8 cellular contexts compared by ENCODE assay signal in genomic region chr16:29809850-29810698, GRCh38. TPM values are rescaled to one million over a fixed set of nuclear protein-coding genes. Genes with fewer than 3 reads are reported as not detected.
DNase-seq lines count a peak whose midpoint lies in the region; ATAC-seq, FAIRE-seq and TF ChIP-seq lines count a peak whose summit lies in the region.

No MANE protein-coding gene starts in this region.

- CTCF ChIA-PET in MCF 10A (lab: Yijun Ruan, JAX) (no interaction called here), mammary epithelial cell (lab: Charles Lee; ENCODE audit: low non-redundant PET) (no interaction called here)
- CTCF ChIA-PET in activated CD4-positive, alpha-beta memory T cell treated with anti-CD3 and anti-CD28 coated beads for 36 hours (lab: Charles Lee): interaction anchor here (0.6 kb wide), 1 partner anchor 25 kb away, joined by 4 read pairs; no protein-coding TSS in a partner anchor

- no peak for ATAC-seq in stimulated activated memory B cell treated with anti-CD40 and anti-IgM and Interleukin-4, amounts not matched to agents 10 μg/mL and 1 μg/mL and 100 μg/mL, for 72 hours

- in situ Hi-C loops in mammary epithelial cell (cut with MboI; ENCODE audit: low sequenced_read_pairs in 2 of 2): loop anchor here in 1 of 2 donors (25.0 kb wide), 1 partner anchor 202 kb away; the partner anchor contains the start of genes C16orf92 and DOC2A

- H3K9me3 ChIP-seq in mammary epithelial cell (replicated peaks; ENCODE audit: insufficient read depth, low read length): no peaks in the 10 kb centered on the region

- no peaks in the 10 kb centered on the region for H4K20me1 ChIP-seq in mammary epithelial cell (ENCODE audit: insufficient read depth, low read length)

- no TSS peak for BruUV-seq in MCF 10A (replicated peaks; lab: Mats Ljungman, UMichigan)
- no TSS peak for BruUV-seq in mammary epithelial cell (replicated peaks; lab: Mats Ljungman, UMichigan)

- no peaks in the 10 kb centered on the region for H3K27me3 ChIP-seq in mammary epithelial cell (ENCODE audit: insufficient read depth, low read length)

- H3K79me2 ChIP-seq in mammary epithelial cell (ENCODE audit: insufficient read depth, low read length): peaks cover 32% of the 10 kb centered on the region

- intact Hi-C loops in MCF 10A (cut with micrococcal nuclease) (loop anchor here (5.0 kb wide), 1 partner anchor 212 kb away; the partner anchor contains the start of gene C16orf92), mammary epithelial cell (cut with micrococcal nuclease) (loop anchor here (5.0 kb wide), 1 partner anchor 187 kb away; the partner anchor contains the start of genes HIRIP3 and INO80E)
- intact Hi-C loops in activated CD4-positive, alpha-beta memory T cell treated with anti-CD3 and anti-CD28 coated beads for 36 hours (cut with micrococcal nuclease): loop anchor here (1.0 to 5.0 kb wide), 5 partner anchors 15 to 887 kb away; partner anchors contain the start of genes ALDOA, HIRIP3, INO80E and SRCAP

- H3K27me3 Mint-ChIP-seq in MCF 10A (ENCODE audit: insufficient read depth, unreplicated experiment): no peaks in the 10 kb centered on the region
- no peaks in the 10 kb centered on the region for H3K27me3 Mint-ChIP-seq in activated CD4-positive, alpha-beta memory T cell treated with anti-CD3 and anti-CD28 coated beads for 36 hours
- no peaks in the 10 kb centered on the region for H3K27me3 Mint-ChIP-seq in stimulated activated memory B cell treated with anti-CD40 and anti-IgM and Interleukin-4, amounts not matched to agents 10 μg/mL and 1 μg/mL and 100 μg/mL, for 72 hours

- DNase-seq in MCF 10A (ENCODE audit: unreplicated experiment) (no peak), mammary epithelial cell (no peak), fibroblast of the aortic adventitia (ENCODE audit: low read depth) (peak; percentile 15), germinal center (ENCODE audit: low spot score) (no peak), RCC 7860 (ENCODE audit: low spot score) (no peak), hippocampal formation (lab: John Stamatoyannopoulos, UW) (no peak)
- DNase-seq in activated CD4-positive, alpha-beta memory T cell treated with anti-CD3 and anti-CD28 coated beads for 36 hours: peak; percentile 58

- H3K4me3 Mint-ChIP-seq in MCF 10A (ENCODE audit: unreplicated experiment): peak overlapping the region; percentile 69
- H3K4me3 Mint-ChIP-seq in activated CD4-positive, alpha-beta memory T cell treated with anti-CD3 and anti-CD28 coated beads for 36 hours: peak overlapping the region; percentile 79
- H3K4me3 Mint-ChIP-seq in stimulated activated memory B cell treated with anti-CD40 and anti-IgM and Interleukin-4, amounts not matched to agents 10 μg/mL and 1 μg/mL and 100 μg/mL, for 72 hours: peak overlapping the region; percentile 79

- H3K36me3 ChIP-seq in mammary epithelial cell (ENCODE audit: insufficient read depth, low read length): peaks cover 7% of the 10 kb centered on the region

- no peak overlapping the region for H3K9ac ChIP-seq in mammary epithelial cell (ENCODE audit: insufficient read depth, low read length)

- H2AFZ ChIP-seq in mammary epithelial cell (ENCODE audit: low read depth, low read length): no peak overlapping the region

- peaks cover 39% of the 10 kb centered on the region for H3K4me1 ChIP-seq in mammary epithelial cell (ENCODE audit: insufficient read depth, low read length)

- WGBS in mammary epithelial cell (ENCODE audit: low coverage, missing lambda C conversion rate): 73% methylated on average over 10 of the region's 23 CpGs

- H3K4me1 Mint-ChIP-seq in MCF 10A (ENCODE audit: insufficient read depth, unreplicated experiment): peaks cover 30% of the 10 kb centered on the region
- peaks cover 40% of the 10 kb centered on the region for H3K4me1 Mint-ChIP-seq in activated CD4-positive, alpha-beta memory T cell treated with anti-CD3 and anti-CD28 coated beads for 36 hours (ENCODE audit: low read depth)
- H3K4me1 Mint-ChIP-seq in stimulated activated memory B cell treated with anti-CD40 and anti-IgM and Interleukin-4, amounts not matched to agents 10 μg/mL and 1 μg/mL and 100 μg/mL, for 72 hours: peaks cover 66% of the 10 kb centered on the region

- H3K4me2 ChIP-seq in mammary epithelial cell (ENCODE audit: insufficient read depth, low read depth, low read length): no peak overlapping the region

- no peak for TF ChIP-seq CTCF in MCF 10A (IDR thresholded peaks at IDR 0.05; ENCODE audit: unreplicated experiment)
- TF ChIP-seq CTCF in mammary epithelial cell (conservative IDR thresholded peaks at IDR 0.05 in 1 of 2, IDR thresholded peaks at IDR 0.05 in 1 of 2; ENCODE audit: extremely low read depth in 1 of 2, insufficient read depth in 1 of 2, low read depth in 1 of 2, low read length in 2 of 2): no peak
- TF ChIP-seq CTCF in fibroblast of the aortic adventitia (IDR thresholded peaks at IDR 0.05; ENCODE audit: insufficient read depth, low read length): no peak

- POLR2A ChIA-PET in MCF 10A (lab: Yijun Ruan, JAX): interaction anchor here (0.6 to 2.0 kb wide), 5 partner anchors 11 to 983 kb away, joined by 3 to 16 read pairs (median 6); partner anchors contain the start of genes KCTD13, KIF22 and MVP
- POLR2A ChIA-PET in activated CD4-positive, alpha-beta memory T cell treated with anti-CD3 and anti-CD28 coated beads for 36 hours (lab: Charles Lee): interaction anchor here (5.4 kb wide), 1 partner anchor 9 kb away, joined by 84 read pairs; the partner anchor contains the start of genes MVP and PAGR1

- H3K27ac Mint-ChIP-seq in MCF 10A (ENCODE audit: low read depth, unreplicated experiment): no peak overlapping the region
- peak overlapping the region; percentile 80 for H3K27ac Mint-ChIP-seq in activated CD4-positive, alpha-beta memory T cell treated with anti-CD3 and anti-CD28 coated beads for 36 hours
- peak overlapping the region; percentile 42 for H3K27ac Mint-ChIP-seq in stimulated activated memory B cell treated with anti-CD40 and anti-IgM and Interleukin-4, amounts not matched to agents 10 μg/mL and 1 μg/mL and 100 μg/mL, for 72 hours

- H3K36me3 Mint-ChIP-seq in MCF 10A (ENCODE audit: insufficient read depth, unreplicated experiment): peaks cover 42% of the 10 kb centered on the region
- H3K36me3 Mint-ChIP-seq in activated CD4-positive, alpha-beta memory T cell treated with anti-CD3 and anti-CD28 coated beads for 36 hours: peaks cover 35% of the 10 kb centered on the region
- H3K36me3 Mint-ChIP-seq in stimulated activated memory B cell treated with anti-CD40 and anti-IgM and Interleukin-4, amounts not matched to agents 10 μg/mL and 1 μg/mL and 100 μg/mL, for 72 hours: peaks cover 37% of the 10 kb centered on the region

- H3K4me3 ChIP-seq in mammary epithelial cell (replicated peaks in 1 of 3; ENCODE audit: insufficient read depth in 1 of 3, low read depth in 2 of 3, low read length in 3 of 3) (no peak overlapping the region), fibroblast of the aortic adventitia (ENCODE audit: low read depth, low read length) (peak overlapping the region; percentile 22)

- dilution Hi-C loops in mammary epithelial cell (cut with HindIII; ENCODE audit: low sequenced_read_pairs): no loop called here

- no peaks in the 10 kb centered on the region for H3K9me3 Mint-ChIP-seq in MCF 10A (ENCODE audit: unreplicated experiment)
- no peaks in the 10 kb centered on the region for H3K9me3 Mint-ChIP-seq in activated CD4-positive, alpha-beta memory T cell treated with anti-CD3 and anti-CD28 coated beads for 36 hours
- no peaks in the 10 kb centered on the region for H3K9me3 Mint-ChIP-seq in stimulated activated memory B cell treated with anti-CD40 and anti-IgM and Interleukin-4, amounts not matched to agents 10 μg/mL and 1 μg/mL and 100 μg/mL, for 72 hours

- no peak for FAIRE-seq in RCC 7860 (lab: Jason Lieb, UNC)

- H3K27ac ChIP-seq in mammary epithelial cell (ENCODE audit: insufficient read depth, low read depth, low read length): no peak overlapping the region

RNA-seq across cellular contexts. Expression of gene PRRT2, which starts 1.9 kb away (rescaled TPM):
- total RNA-seq in MCF 10A (2022) (0.42 and 0.96 TPM in 2 replicates), mammary epithelial cell (under 1 TPM in 1 of 2 donors, not detected in 1; 0.42 TPM), fibroblast of the aortic adventitia (ENCODE audit: low replicate concordance) (7.7 and 32.0 TPM in 2 replicates)
- 0.07 TPM for polyA plus RNA-seq in mammary epithelial cell
- polyA minus RNA-seq in mammary epithelial cell: not detected
- 1 to 10 TPM in 1 of 2 experiments, under 1 TPM in 1; 1.00 to 2.6 TPM for total RNA-seq in activated CD4-positive, alpha-beta memory T cell treated with anti-CD3 and anti-CD28 coated beads for 36 hours

RNA-seq across cellular contexts. Expression of gene MAZ, which starts 3.7 kb away (rescaled TPM):
- total RNA-seq in MCF 10A (2022) (185 and 194 TPM in 2 replicates), mammary epithelial cell (100 to 1,000 TPM in 1 of 2 donors, 10 to 100 TPM in 1; 80.2 to 139 TPM), fibroblast of the aortic adventitia (ENCODE audit: low replicate concordance) (74.0 and 159 TPM in 2 replicates)
- 117 TPM for polyA plus RNA-seq in mammary epithelial cell
- 374 TPM for polyA minus RNA-seq in mammary epithelial cell
- total RNA-seq in activated CD4-positive, alpha-beta memory T cell treated with anti-CD3 and anti-CD28 coated beads for 36 hours: 100 to 1,000 TPM; 227 to 242 TPM

RNA-seq across cellular contexts. Expression of gene PAGR1, which starts 5.9 kb away (rescaled TPM):
- total RNA-seq in MCF 10A (2022) (21.3 and 25.0 TPM in 2 replicates), mammary epithelial cell (10 to 100 TPM; 13.7 to 24.9 TPM), fibroblast of the aortic adventitia (ENCODE audit: low replicate concordance) (23.4 and 61.2 TPM in 2 replicates)
- 25.1 TPM for polyA plus RNA-seq in mammary epithelial cell
- 18.4 TPM for polyA minus RNA-seq in mammary epithelial cell
- total RNA-seq in activated CD4-positive, alpha-beta memory T cell treated with anti-CD3 and anti-CD28 coated beads for 36 hours: 10 to 100 TPM; 21.9 to 24.0 TPM

RNA-seq across cellular contexts. Expression of gene MVP, which starts 10.2 kb away (rescaled TPM):
- total RNA-seq in MCF 10A (2022): 56.5 and 71.9 TPM in 2 replicates
- 100 to 1,000 TPM; 116 to 138 TPM for total RNA-seq in mammary epithelial cell
- 102 TPM for polyA plus RNA-seq in mammary epithelial cell
- 493 TPM for polyA minus RNA-seq in mammary epithelial cell
- total RNA-seq in activated CD4-positive, alpha-beta memory T cell treated with anti-CD3 and anti-CD28 coated beads for 36 hours: 100 to 1,000 TPM; 149 to 156 TPM
- total RNA-seq in fibroblast of the aortic adventitia (ENCODE audit: low replicate concordance): 202 and 275 TPM in 2 replicates

RNA-seq across cellular contexts. Expression of gene KIF22, which starts 19.5 kb away (rescaled TPM):
- total RNA-seq in MCF 10A (2022) (36.3 and 53.8 TPM in 2 replicates), mammary epithelial cell (10 to 100 TPM; 20.2 to 55.0 TPM), fibroblast of the aortic adventitia (ENCODE audit: low replicate concordance) (7.2 and 52.4 TPM in 2 replicates)
- 61.0 TPM for polyA plus RNA-seq in mammary epithelial cell
- polyA minus RNA-seq in mammary epithelial cell: 90.3 TPM
- total RNA-seq in activated CD4-positive, alpha-beta memory T cell treated with anti-CD3 and anti-CD28 coated beads for 36 hours: 100 to 1,000 TPM; 174 to 180 TPM

Comparison
In these comparisons a context has a peak if more than half of its experiments do, and no peak if none do; other contexts are left out.
1. DNase-seq: peak in activated CD4-positive, alpha-beta memory T cell treated with anti-CD3 and anti-CD28 coated beads for 36 hours (single experiment) and fibroblast of the aortic adventitia (single experiment); none in MCF 10A (single experiment), mammary epithelial cell (single experiment), germinal center (single experiment), RCC 7860 (single experiment) and hippocampal formation (0 of 2).
2. Peak in every context shown above with its lines, with median percentiles within 50 percentile points of each other: H3K4me3 Mint-ChIP-seq.